Comparison of ENCODE assay signal across 15 cellular contexts in genomic region chr1:182952677-182953444, GRCh38. TPM values are rescaled to one million over a fixed set of nuclear protein-coding genes. Genes with fewer than 3 reads are reported as not detected.
DNase-seq lines count a peak whose midpoint lies in the region; ATAC-seq and TF ChIP-seq lines count a peak whose summit lies in the region.
"Had no signal": no experiment of that assay in that cellular context is flagged by ENCODE, and none has a peak within 500 bp of the region (broad histone marks: within the 10 kb centered on the region; RNA-seq: fewer than 3 reads in every experiment).

Gene SHCBP1L, minus strand, starts transcription at chr1:182953166. Its CDS starts 33 bp downstream, at chr1:182953133.

- H3K4me1 ChIP-seq in esophagus squamous epithelium (peaks cover 0 to 12% (median 0%) of the 10 kb centered on the region in 3 donors), osteoblast (ENCODE audit: insufficient read depth, low read length) (peaks cover 11% of the 10 kb centered on the region), upper lobe of right lung (no peaks in the 10 kb centered on the region)

- DNase-seq in Right ventricle myocardium inferior (ENCODE audit: missing footprints) (no peak), cardiac septum (ENCODE audit: low spot score) (no peak), esophagus squamous epithelium (lab: John Stamatoyannopoulos, UW) (no peak), osteoblast (ENCODE audit: insufficient read length, low spot score, missing footprints) (peak; percentile 65), upper lobe of right lung (no peak), NCI-H1092 treated with DMSO at 0.1 percent for 48 hours (lab: John Stamatoyannopoulos, UW) (no peak)
- DNase-seq in stimulated activated CD4-positive, alpha-beta T cell treated with anti-CD3 and anti-CD28 coated beads, Interleukin-15, amount 100 ng/mL, for 24 hours: no peak
- DNase-seq: ACHN, body of pancreas, NCI-H2171 treated with DMSO at 0.1 percent for 48 hours, PC-3 had no signal

- no peak for TF ChIP-seq POLR2A in esophagus squamous epithelium (IDR thresholded peaks at IDR 0.05)

- peak within 1 kb of the TSS; percentile 56 for H3K4me2 ChIP-seq in osteoblast (ENCODE audit: insufficient read depth, low read length)

- H3K4me3 ChIP-seq in esophagus squamous epithelium (peak within 1 kb of the TSS; percentile 3 to 61 (median 32)), osteoblast (ENCODE audit: insufficient read depth, low read length) (peak within 1 kb of the TSS; percentile 56), upper lobe of right lung (no peak within 1 kb of the TSS)
- H3K4me3 ChIP-seq: body of pancreas had no signal

- peak within 1 kb of the TSS; percentile 82 for H2AFZ ChIP-seq in osteoblast (ENCODE audit: low read length)

- no peak for TF ChIP-seq CTCF in esophagus squamous epithelium (IDR thresholded peaks at IDR 0.05)
- no peak for TF ChIP-seq CTCF in osteoblast (IDR thresholded peaks at IDR 0.05; ENCODE audit: extremely low read depth, low read depth, low read length)
- no peak for TF ChIP-seq CTCF in upper lobe of right lung (IDR thresholded peaks at IDR 0.05)

- H3K27me3 ChIP-seq in esophagus squamous epithelium (peaks cover 0 to 19% (median 2%) of the 10 kb centered on the region in 4 donors), osteoblast (ENCODE audit: insufficient read depth, low read length) (no peaks in the 10 kb centered on the region), upper lobe of right lung (peaks cover 26% of the 10 kb centered on the region)

- ATAC-seq in Right ventricle myocardium inferior (peak; percentile 37), upper lobe of right lung (peak; percentile 55), GM21576 (IDR thresholded peaks at IDR 0.05; ENCODE audit: unreplicated experiment) (no peak)
- ATAC-seq: body of pancreas, PC-3 had no signal

- H3K36me3 ChIP-seq in esophagus squamous epithelium (no peaks in the 10 kb centered on the region), osteoblast (ENCODE audit: insufficient read depth, low read length) (no peaks in the 10 kb centered on the region), upper lobe of right lung (no peaks in the 10 kb centered on the region)
- H3K36me3 ChIP-seq: thyroid gland had no signal

- intact Hi-C loops in Right ventricle myocardium inferior (cut with DNase I) (no loop called here), cardiac septum (cut with DNase I) (no loop called here), esophagus squamous epithelium (cut with DNase I) (no loop called here), upper lobe of right lung (cut with DNase I) (no loop called here)

- 34 to 58% methylated on average over 16 to 22 of the region's 79 CpGs for WGBS in esophagus squamous epithelium, 2 donors

- no peaks in the 10 kb centered on the region for H3K79me2 ChIP-seq in osteoblast (ENCODE audit: insufficient read depth, low read length)

- H3K27ac ChIP-seq in esophagus squamous epithelium (no peak within 1 kb of the TSS), osteoblast (ENCODE audit: low read depth, low read length) (no peak within 1 kb of the TSS), upper lobe of right lung (no peak within 1 kb of the TSS)
- H3K27ac ChIP-seq: body of pancreas, epithelial cell of prostate, thyroid gland had no signal

- no peaks in the 10 kb centered on the region for H3K9me3 ChIP-seq in esophagus squamous epithelium
- no peaks in the 10 kb centered on the region for H3K9me3 ChIP-seq in osteoblast (ENCODE audit: low read depth, low read length)
- H3K9me3 ChIP-seq in upper lobe of right lung: no peaks in the 10 kb centered on the region
- H3K9me3 ChIP-seq: body of pancreas, thyroid gland had no signal

- H4K20me1 ChIP-seq in osteoblast (ENCODE audit: insufficient read depth, low read length): no peaks in the 10 kb centered on the region

RNA-seq across cellular contexts. Expression of gene SHCBP1L, which starts in this region (rescaled TPM):
- total RNA-seq in Right ventricle myocardium inferior: not detected
- total RNA-seq in cardiac septum: not detected
- total RNA-seq in esophagus squamous epithelium: under 1 TPM in 1 of 4 donors, not detected in 3; 0.40 TPM
- total RNA-seq in osteoblast: not detected in 2 replicates
- not detected for total RNA-seq in upper lobe of right lung
- total RNA-seq: body of pancreas, neural crest cell, PC-3 had no signal

Comparison
In these comparisons a context has a peak if more than half of its experiments do, and no peak if none do; other contexts are left out.
1. Peak in ATAC-seq in Right ventricle myocardium inferior; RNA of the gene not detected or under 1 TPM.
2. Peak in DNase-seq, H3K4me3 ChIP-seq and H3K4me2 ChIP-seq in osteoblast; RNA of the gene not detected or under 1 TPM.
3. Peak in ATAC-seq in upper lobe of right lung; RNA of the gene not detected or under 1 TPM.